Comparison of ENCODE assay signal across 17 cellular contexts in the genomic region with DNA sequence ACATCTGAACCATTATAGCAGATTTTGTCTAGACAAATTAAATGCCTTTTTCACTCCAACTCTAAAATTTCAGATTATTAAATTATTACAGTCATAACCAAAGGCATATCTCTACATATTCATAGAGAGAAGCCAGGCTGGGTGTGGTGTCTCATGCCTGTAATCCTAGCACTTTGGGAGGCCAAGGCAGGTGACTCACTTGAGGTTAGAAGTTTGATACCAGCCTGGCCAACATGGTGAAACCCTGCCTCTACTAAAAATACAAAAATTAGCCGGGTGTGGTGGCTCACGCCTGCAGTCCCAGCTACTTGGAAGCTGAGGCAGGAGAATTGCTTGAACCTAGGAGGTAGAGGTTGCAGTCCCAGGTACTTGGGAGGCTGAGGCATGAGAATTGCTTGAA. TPM values are rescaled to one million over a fixed set of nuclear protein-coding genes. Genes with fewer than 3 reads are reported as not detected.
"Had no signal": no experiment of that assay in that cellular context is flagged by ENCODE, and none has a peak within 500 bp of the region (broad histone marks: within the 10 kb centered on the region; RNA-seq: fewer than 3 reads in every experiment).

No MANE protein-coding gene starts in this region.

RNA-seq across cellular contexts. Expression of a gene that starts 11.1 kb away (rescaled TPM):
- total RNA-seq: epithelial cell of proximal tubule, hepatocyte, left ventricle myocardium superior, lung microvascular endothelial cell, neural crest cell, smooth muscle cell had no signal
- polyA plus RNA-seq: keratinocyte, smooth muscle cell had no signal

RNA-seq across cellular contexts. Expression of a gene that starts 30.8 kb away (rescaled TPM):
- total RNA-seq: activated B cell treated with CpG ODN at 0.5 μM for 24 hours; epithelial cell of proximal tubule; hepatocyte; left ventricle myocardium superior; lung microvascular endothelial cell; mesenteric fat pad; neural crest cell; smooth muscle cell; T-helper 2 cell treated with Interferon-gamma antibody and Interleukin-4, amounts not matched to agents 100 ng/mL and 5 ng/mL, for 36 hours had no signal
- polyA plus RNA-seq: hepatocyte, keratinocyte, pancreas, smooth muscle cell had no signal

RNA-seq across cellular contexts. Expression of a gene that starts 41.7 kb away (rescaled TPM):
- total RNA-seq: activated B cell treated with CpG ODN at 0.5 μM for 24 hours; epithelial cell of proximal tubule; gastroesophageal sphincter; hepatocyte; left cardiac atrium; left ventricle myocardium superior; lung microvascular endothelial cell; mesenteric fat pad; neural crest cell; pancreas; prostate gland; sciatic nerve; smooth muscle cell; subcutaneous adipose tissue; T-helper 2 cell treated with Interferon-gamma antibody and Interleukin-4, amounts not matched to agents 100 ng/mL and 5 ng/mL, for 36 hours had no signal
- polyA plus RNA-seq: hepatocyte, keratinocyte, pancreas, smooth muscle cell had no signal

RNA-seq across cellular contexts. Expression of a gene that starts 57.1 kb away (rescaled TPM):
- total RNA-seq: activated B cell treated with CpG ODN at 0.5 μM for 24 hours; epithelial cell of proximal tubule; left cardiac atrium; left ventricle myocardium superior; lung microvascular endothelial cell; mesenteric fat pad; neural crest cell; smooth muscle cell; T-helper 2 cell treated with Interferon-gamma antibody and Interleukin-4, amounts not matched to agents 100 ng/mL and 5 ng/mL, for 36 hours; thoracic aorta had no signal
- polyA plus RNA-seq: hepatocyte, keratinocyte, smooth muscle cell had no signal
